12 cellular contexts compared by ENCODE assay signal in genomic region chr13:23673354-23673753, GRCh38.
DNase-seq lines count a peak whose midpoint lies in the region; ATAC-seq lines count a peak whose summit lies in the region.
"Had no signal": no experiment of that assay in that cellular context is flagged by ENCODE, and none has a peak within 500 bp of the region (broad histone marks: within the 10 kb centered on the region; RNA-seq: fewer than 3 reads in every experiment).

No MANE protein-coding gene starts in this region.

- ATAC-seq in left ventricle myocardium superior (peak; percentile 80), GM19023 (IDR thresholded peaks at IDR 0.05; ENCODE audit: unreplicated experiment) (no peak), GM18519 (IDR thresholded peaks at IDR 0.05; ENCODE audit: low FRiP score, unreplicated experiment) (no peak)

- no peaks in the 10 kb centered on the region for H3K9me3 ChIP-seq in HAP-1
- H3K9me3 ChIP-seq in skeletal muscle satellite cell (replicated peaks; ENCODE audit: low read length), result no peaks in the 10 kb centered on the region

- H3K4me1 ChIP-seq in HAP-1 (peaks cover 31% of the 10 kb centered on the region), skeletal muscle satellite cell (ENCODE audit: control insufficient read depth, insufficient read depth, low read length) (peaks cover 40% of the 10 kb centered on the region)

- H3K4me2 ChIP-seq in skeletal muscle satellite cell (ENCODE audit: low read length), result peak overlapping the region; percentile 22

- no peaks in the 10 kb centered on the region for H3K27me3 ChIP-seq in HAP-1 (ENCODE audit: low read depth)
- H3K27me3 ChIP-seq in skeletal muscle satellite cell (ENCODE audit: control insufficient read depth, insufficient read depth, low read length), result no peaks in the 10 kb centered on the region

- H3K36me3 ChIP-seq in HAP-1 (replicated peaks) (no peaks in the 10 kb centered on the region), skeletal muscle satellite cell (ENCODE audit: insufficient read depth, low read length) (no peaks in the 10 kb centered on the region)

- H3K9ac ChIP-seq in skeletal muscle satellite cell (ENCODE audit: low read depth, low read length), result peak overlapping the region; percentile 23

- intact Hi-C loops in left ventricle myocardium superior (cut with micrococcal nuclease), result no loop called here

- H3K4me3 ChIP-seq in HAP-1 (no peak overlapping the region), skeletal muscle satellite cell (ENCODE audit: low read length) (no peak overlapping the region)

- DNase-seq in HAP-1 (ENCODE audit: low spot score in 2 of 2) (peak; percentile 25 to 48), astrocyte of the hippocampus (ENCODE audit: low read depth, low spot score) (peak; percentile 90), left ventricle myocardium superior (no peak), NCI-H510A (lab: John Stamatoyannopoulos, UW) (no peak), NCI-H1105 (lab: John Stamatoyannopoulos, UW) (no peak)
- DNase-seq: activated gamma-delta T cell, erythroblast, naive B cell, NCI-H82 had no signal

- in situ Hi-C loops in HAP-1 (cut with MboI; ENCODE audit: low sequenced_read_pairs), result no loop called here

Comparison
In these comparisons a context has a peak if more than half of its experiments do, and no peak if none do; other contexts are left out.
1. DNase-seq: peak in HAP-1 (2 of 2) and astrocyte of the hippocampus (single experiment); none in left ventricle myocardium superior (single experiment), NCI-H510A (single experiment) and NCI-H1105 (single experiment).